ENCODE assay signal across 16 cellular contexts in the genomic region with DNA sequence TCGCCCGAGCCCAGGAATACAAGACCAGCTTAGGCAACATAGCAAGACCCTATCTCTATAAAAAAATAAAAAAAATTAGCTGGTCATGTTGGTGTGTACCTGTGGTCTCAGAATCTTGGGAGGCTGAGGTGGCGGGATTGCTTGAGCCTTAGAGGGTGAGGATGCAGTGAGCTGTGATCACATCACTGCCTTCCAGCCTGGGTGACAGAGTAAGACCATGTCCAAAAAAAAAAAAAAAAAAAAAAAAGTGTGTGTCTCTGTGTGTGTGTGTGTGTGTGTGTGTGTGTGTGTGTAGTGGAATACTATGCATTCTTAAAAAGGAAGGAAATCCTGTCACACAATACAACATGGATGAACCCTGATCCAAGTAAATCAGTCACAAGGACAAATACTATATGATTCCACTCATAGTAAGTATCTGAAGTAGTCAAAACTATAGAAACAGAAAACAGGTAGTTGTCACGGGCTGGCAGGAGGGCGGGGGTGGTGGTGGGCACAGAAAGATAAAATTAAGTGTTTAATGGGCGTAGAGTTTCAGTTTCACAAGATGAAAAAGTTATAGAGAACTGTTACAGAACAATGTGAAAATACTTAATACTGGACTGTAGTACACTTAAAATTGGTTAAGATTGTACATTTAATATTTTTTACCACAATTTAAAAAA. TPM values are rescaled to one million over a fixed set of nuclear protein-coding genes. Genes with fewer than 3 reads are reported as not detected.
DNase-seq lines count a peak whose midpoint lies in the region; ATAC-seq and TF ChIP-seq lines count a peak whose summit lies in the region.
"Had no signal": no experiment of that assay in that cellular context is flagged by ENCODE, and none has a peak within 500 bp of the region (broad histone marks: within the 10 kb centered on the region; RNA-seq: fewer than 3 reads in every experiment).

No MANE protein-coding gene starts in this region.

- H3K18ac ChIP-seq in H9 (ENCODE audit: insufficient read length, low read depth, low read length) (peak overlapping the region; percentile 48), neuronal stem cell (ENCODE audit: low read length) (no peak overlapping the region)

- H3T11ph ChIP-seq in H9 (ENCODE audit: low read length), result no peak overlapping the region

- H3K79me1 ChIP-seq in H9 (ENCODE audit: insufficient read depth, low read depth, low read length, poor library complexity, severe bottlenecking) (peaks cover 5% of the 10 kb centered on the region), neuronal stem cell (ENCODE audit: low read depth, low read length) (no peaks in the 10 kb centered on the region)

- H3K4me1 ChIP-seq in H9 (ENCODE audit: insufficient read depth, low read length) (no peaks in the 10 kb centered on the region), KMS-11 (ENCODE audit: low read depth, poor library complexity, severe bottlenecking) (peaks cover 9% of the 10 kb centered on the region), neuronal stem cell (ENCODE audit: control insufficient read depth in 2 of 2, insufficient read depth in 1 of 2, low read depth in 1 of 2, low read length in 2 of 2) (no peaks in the 10 kb centered on the region)

- H3K79me2 ChIP-seq in H9 (ENCODE audit: insufficient read depth, low read length) (no peaks in the 10 kb centered on the region), KMS-11 (ENCODE audit: insufficient read depth, low read depth) (no peaks in the 10 kb centered on the region)

- H3K27me3 ChIP-seq in H9 (ENCODE audit: insufficient read depth, low read length), result no peaks in the 10 kb centered on the region
- H3K27me3 ChIP-seq in KMS-11 (ENCODE audit: insufficient read depth, low read depth), result no peaks in the 10 kb centered on the region
- no peaks in the 10 kb centered on the region for H3K27me3 ChIP-seq in neuronal stem cell (ENCODE audit: control insufficient read depth in 3 of 3, insufficient read depth in 3 of 3, low read depth in 1 of 3, low read length in 3 of 3)

- H4K91ac ChIP-seq in H9 (ENCODE audit: insufficient read length, low read depth, low read length) (no peak overlapping the region), neuronal stem cell (ENCODE audit: low read depth, low read length, poor library complexity) (no peak overlapping the region)

- no peak overlapping the region for H4K5ac ChIP-seq in H9 (ENCODE audit: insufficient read length, low read depth, low read length)

- H3K4me1 Mint-ChIP-seq in H9, result peaks cover 12% of the 10 kb centered on the region in 2 experiments
- H3K4me1 Mint-ChIP-seq in stimulated activated memory B cell treated with anti-CD40 and anti-IgM and Interleukin-4, amounts not matched to agents 10 μg/mL and 1 μg/mL and 100 μg/mL, for 72 hours, result peaks cover 32% of the 10 kb centered on the region

- H3K9me3 Mint-ChIP-seq in H9, result no peaks in the 10 kb centered on the region
- H3K9me3 Mint-ChIP-seq in stimulated activated memory B cell treated with anti-CD40 and anti-IgM and Interleukin-4, amounts not matched to agents 10 μg/mL and 1 μg/mL and 100 μg/mL, for 72 hours, result no peaks in the 10 kb centered on the region

- H2AK5ac ChIP-seq in H9 (ENCODE audit: insufficient read length, low read length) (no peak overlapping the region), neuronal stem cell (ENCODE audit: low read depth, low read length) (no peak overlapping the region)

- H3K36me3 ChIP-seq in KMS-11 (ENCODE audit: insufficient read depth) (no peaks in the 10 kb centered on the region), neuronal stem cell (replicated peaks in 1 of 2; ENCODE audit: control insufficient read depth in 2 of 2, insufficient read depth in 2 of 2, low read length in 2 of 2) (peaks cover 0 to 27% of the 10 kb centered on the region in 2 donors)

- H3K4me3 ChIP-seq in KMS-11 (IDR thresholded peaks at IDR 0.05; ENCODE audit: insufficient read depth, low read depth, low read length) (no peak overlapping the region), neuronal stem cell (ENCODE audit: low read length in 2 of 2) (no peak overlapping the region)
- H3K4me3 ChIP-seq: psoas muscle had no signal

- H3K27ac ChIP-seq in H9 (ENCODE audit: insufficient read length, low read depth, low read length), result no peak overlapping the region
- no peak overlapping the region for H3K27ac ChIP-seq in KMS-11
- no peak overlapping the region for H3K27ac ChIP-seq in neuronal stem cell (replicated peaks; ENCODE audit: low read length)
- H3K27ac ChIP-seq: psoas muscle had no signal

- H3K23ac ChIP-seq in H9 (ENCODE audit: insufficient read length, low read depth, low read length) (no peak overlapping the region), neuronal stem cell (ENCODE audit: low read depth, low read length, poor library complexity) (no peak overlapping the region)

- WGBS in H9 (ENCODE audit: extremely low coverage, insufficient read length, low lambda C conversion rate), result no CpG with 5 or more reads among the region's 6 CpGs
- no CpG with 5 or more reads among the region's 6 CpGs for WGBS in neuronal stem cell (ENCODE audit: extremely low coverage in 2 of 2, insufficient read length in 2 of 2, insufficient replicate concordance in 1 of 2), 2 donors

- no peak overlapping the region for H3K4me3 Mint-ChIP-seq in H9
- peak overlapping the region; percentile 56 for H3K4me3 Mint-ChIP-seq in stimulated activated memory B cell treated with anti-CD40 and anti-IgM and Interleukin-4, amounts not matched to agents 10 μg/mL and 1 μg/mL and 100 μg/mL, for 72 hours

- H3K56ac ChIP-seq in H9 (ENCODE audit: insufficient read length, low read depth, low read length), result no peak overlapping the region

- ATAC-seq in stimulated activated memory B cell treated with anti-CD40 and anti-IgM and Interleukin-4, amounts not matched to agents 10 μg/mL and 1 μg/mL and 100 μg/mL, for 72 hours, result peak; percentile 93
- ATAC-seq in HG03280 (IDR thresholded peaks at IDR 0.05; ENCODE audit: unreplicated experiment), result no peak

- peaks cover 4 to 17% (median 9%) of the 10 kb centered on the region in 3 experiments; a peak in 4 of 7 replicates for H3K36me3 Mint-ChIP-seq in H9 (ENCODE audit: insufficient read depth in 1 of 3, low read depth in 3 of 3)
- peaks cover 30% of the 10 kb centered on the region for H3K36me3 Mint-ChIP-seq in stimulated activated memory B cell treated with anti-CD40 and anti-IgM and Interleukin-4, amounts not matched to agents 10 μg/mL and 1 μg/mL and 100 μg/mL, for 72 hours

- no peaks in the 10 kb centered on the region for H3K27me3 Mint-ChIP-seq in H9 (ENCODE audit: low read depth)
- H3K27me3 Mint-ChIP-seq in stimulated activated memory B cell treated with anti-CD40 and anti-IgM and Interleukin-4, amounts not matched to agents 10 μg/mL and 1 μg/mL and 100 μg/mL, for 72 hours, result no peaks in the 10 kb centered on the region

- H3K4ac ChIP-seq in H9 (ENCODE audit: low read depth, low read length) (no peak overlapping the region), neuronal stem cell (ENCODE audit: low read length) (no peak overlapping the region)

- no peaks in the 10 kb centered on the region for H3K23me2 ChIP-seq in H9 (ENCODE audit: insufficient read length, low read depth, low read length, poor library complexity, severe bottlenecking)

- no peak overlapping the region for H3K9ac ChIP-seq in H9 (ENCODE audit: extremely low read depth, insufficient read length, low read length)
- no peak overlapping the region for H3K9ac ChIP-seq in KMS-11
- no peak overlapping the region for H3K9ac ChIP-seq in neuronal stem cell (ENCODE audit: low read depth, low read length, poor library complexity)

- H2BK15ac ChIP-seq in H9 (ENCODE audit: low read depth, low read length) (no peak overlapping the region), neuronal stem cell (ENCODE audit: low read length) (no peak overlapping the region)

- peak; percentile 1 for DNase-seq in stimulated activated CD8-positive, alpha-beta memory T cell treated with anti-CD3 and anti-CD28 coated beads, Interleukin-4, amount 100 ng/mL, for 24 hours (ENCODE audit: low read depth)
- no peak for DNase-seq in stimulated activated CD8-positive, alpha-beta memory T cell treated with anti-CD3 and anti-CD28 coated beads, Interleukin-4, amount 100 ng/mL, for 48 hours
- DNase-seq in H9 (no peak), NCI-H345 (lab: John Stamatoyannopoulos, UW) (no peak), neuronal stem cell (ENCODE audit: low spot score) (no peak)
- DNase-seq: activated naive CD4-positive, alpha-beta T cell treated with anti-CD3 and anti-CD28 coated beads, Interleukin-2, amount 50 U/mL, for 16 hours; caudate nucleus; midbrain; NCI-H187 treated with DMSO at 0.1 percent for 48 hours; NCI-H774; psoas muscle; Right ventricle myocardium superior; T1000 had no signal

- no peak overlapping the region for H3K27ac Mint-ChIP-seq in H9
- peak overlapping the region; percentile 76 for H3K27ac Mint-ChIP-seq in stimulated activated memory B cell treated with anti-CD40 and anti-IgM and Interleukin-4, amounts not matched to agents 10 μg/mL and 1 μg/mL and 100 μg/mL, for 72 hours

- no peak overlapping the region for H2BK20ac ChIP-seq in H9 (ENCODE audit: low read depth, low read length, poor library complexity, severe bottlenecking)

- H3K9me3 ChIP-seq in H9 (ENCODE audit: control insufficient read depth, low read depth, low read length), result no peaks in the 10 kb centered on the region
- no peaks in the 10 kb centered on the region for H3K9me3 ChIP-seq in neuronal stem cell (replicated peaks in 1 of 2; ENCODE audit: control insufficient read depth in 2 of 2, insufficient read depth in 1 of 2, low read depth in 1 of 2, low read length in 2 of 2)
- H3K9me3 ChIP-seq: psoas muscle had no signal

- H3K4me2 ChIP-seq in H9 (ENCODE audit: insufficient read depth, insufficient read length, low read length) (no peak overlapping the region), KMS-11 (0 out of 2 replicates have a peak overlapping the region, but pooled peaks have one; percentile 33), neuronal stem cell (ENCODE audit: insufficient read depth, low read length, poor library complexity, severe bottlenecking) (no peak overlapping the region)

- H4K20me1 ChIP-seq in H9 (ENCODE audit: control insufficient read depth, insufficient read depth, insufficient read length) (no peaks in the 10 kb centered on the region), KMS-11 (ENCODE audit: insufficient read depth) (no peaks in the 10 kb centered on the region)

- TF ChIP-seq CTCF in H9 (conservative IDR thresholded peaks at IDR 0.05), result no peak
- TF ChIP-seq CTCF in KMS-11 (conservative IDR thresholded peaks at IDR 0.05; ENCODE audit: low read depth, low read length), result no peak

- H2BK5ac ChIP-seq in H9 (ENCODE audit: insufficient read length, low read length) (no peak overlapping the region), neuronal stem cell (ENCODE audit: low read length) (no peak overlapping the region)

- H3K14ac ChIP-seq in H9 (ENCODE audit: insufficient read depth, low read length), result no peak overlapping the region
- H3K14ac ChIP-seq in neuronal stem cell (ENCODE audit: low read length), result no peak overlapping the region

- H2BK12ac ChIP-seq in H9 (ENCODE audit: insufficient read length, low read depth, low read length), result no peak overlapping the region
- H2BK12ac ChIP-seq in neuronal stem cell (ENCODE audit: low read length), result no peak overlapping the region

- no peak overlapping the region for H2AFZ ChIP-seq in H9 (ENCODE audit: low read length)
- H2AFZ ChIP-seq in KMS-11 (ENCODE audit: low read depth), result no peak overlapping the region
- no peak overlapping the region for H2AFZ ChIP-seq in neuronal stem cell (ENCODE audit: low read length)

- H4K8ac ChIP-seq in H9 (replicated peaks; ENCODE audit: insufficient read length, low read depth, low read length) (no peak overlapping the region), neuronal stem cell (ENCODE audit: low read depth, low read length) (no peak overlapping the region)

- no peak overlapping the region for H2BK120ac ChIP-seq in H9 (ENCODE audit: low read depth, low read length, poor library complexity, severe bottlenecking)
- no peak overlapping the region for H2BK120ac ChIP-seq in neuronal stem cell (ENCODE audit: low read depth, low read length)

RNA-seq across cellular contexts. Expression of a gene that starts 47.8 kb away (rescaled TPM):
- total RNA-seq in H9 (2021), result 140 and 143 TPM in 2 replicates
- polyA plus RNA-seq in neuronal stem cell (2013, experiment 1 of 2), result 111 TPM
- 112 TPM for polyA plus RNA-seq in neuronal stem cell (2013, experiment 2 of 2)

RNA-seq across cellular contexts. Expression of a gene that starts 48.3 kb away (rescaled TPM):
- 20.1 and 20.6 TPM in 2 replicates for total RNA-seq in H9 (2021)
- 23.8 TPM for polyA plus RNA-seq in neuronal stem cell (2013, experiment 1 of 2)
- 23.9 TPM for polyA plus RNA-seq in neuronal stem cell (2013, experiment 2 of 2)
